ENCODE assay signal across 8 cellular contexts in the genomic region with DNA sequence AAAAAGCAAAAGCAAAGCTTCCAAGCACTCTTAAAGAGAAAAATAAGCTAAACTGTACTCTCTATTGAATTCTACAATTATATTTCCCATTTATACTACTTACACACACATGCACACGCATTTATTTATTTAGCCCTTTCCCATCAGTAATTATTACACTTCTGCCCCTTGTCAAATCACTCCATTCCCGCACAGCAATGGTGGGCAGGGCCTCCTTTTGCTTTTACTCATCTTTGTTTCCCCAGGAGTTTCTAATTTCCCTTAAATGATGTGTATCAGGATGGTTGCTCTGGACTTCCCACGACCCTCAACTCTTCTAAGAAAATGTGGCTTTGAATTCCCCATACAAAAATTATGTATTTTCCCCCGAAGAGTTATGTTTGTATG. TPM values are rescaled to one million over a fixed set of nuclear protein-coding genes. Genes with fewer than 3 reads are reported as not detected.
DNase-seq lines count a peak whose midpoint lies in the region; ATAC-seq, FAIRE-seq and TF ChIP-seq lines count a peak whose summit lies in the region.

No MANE protein-coding gene starts in this region.

- CTCF ChIA-PET in Panc1 (lab: Charles Lee), result no interaction called here

- no TSS peak for BruUV-seq in Panc1 (replicated peaks; lab: Mats Ljungman, UMichigan)

- no peak for TF ChIP-seq CTCF in Panc1 (IDR thresholded peaks at IDR 0.05)
- TF ChIP-seq CTCF in esophagus squamous epithelium (IDR thresholded peaks at IDR 0.05), result no peak

- intact Hi-C loops in Panc1 (cut with micrococcal nuclease; ENCODE audit: unreplicated experiment) (no loop called here), esophagus squamous epithelium (cut with DNase I) (no loop called here), sciatic nerve (cut with DNase I) (no loop called here)

- TF ChIP-seq POLR2A in esophagus squamous epithelium (IDR thresholded peaks at IDR 0.05), result no peak
- TF ChIP-seq POLR2A in GM18505 (IDR thresholded peaks at IDR 0.05; ENCODE audit: borderline replicate concordance, extremely low read depth, insufficient read depth, insufficient read length), result no peak

- POLR2A ChIA-PET in Panc1 (lab: Charles Lee), result interaction anchor here (1.1 kb wide), 1 partner anchor 172 kb away, joined by 7 read pairs; no protein-coding TSS in a partner anchor

- H3K4me3 ChIP-seq in Panc1 (ENCODE audit: low read depth in 2 of 2, low read length in 2 of 2) (peak overlapping the region; percentile 53 to 67), esophagus squamous epithelium (peak overlapping the region; percentile 42 to 70 (median 56))

- DNase-seq in Panc1 (ENCODE audit: low read depth, low spot score) (no peak), esophagus squamous epithelium (lab: John Stamatoyannopoulos, UW) (no peak), sciatic nerve (ENCODE audit: low spot score) (no peak), RCC 7860 (ENCODE audit: low spot score) (no peak), middle frontal gyrus (ENCODE audit: extremely low spot score, low spot score) (no peak)

- FAIRE-seq in RCC 7860 (lab: Jason Lieb, UNC), result no peak

- 12 to 14% methylated on average over 4 of the region's 4 CpGs for WGBS in esophagus squamous epithelium, 2 donors

- ATAC-seq in GM18907 (IDR thresholded peaks at IDR 0.05; ENCODE audit: unreplicated experiment), result peak; percentile 10
- no peak for ATAC-seq in Panc1
- ATAC-seq in sciatic nerve, result peak; percentile 6
- ATAC-seq in GM18505 (IDR thresholded peaks at IDR 0.05; ENCODE audit: unreplicated experiment), result no peak
- no peak for ATAC-seq in GM18873 (IDR thresholded peaks at IDR 0.05; ENCODE audit: low FRiP score, unreplicated experiment)

- in situ Hi-C loops in Panc1 (cut with HindIII; ENCODE audit: low pct_unique_long_range_greater_than_20kb, low sequenced_read_pairs), result no loop called here

- H3K27me3 ChIP-seq in Panc1 (ENCODE audit: control insufficient read depth, insufficient read depth, low read length) (no peaks in the 10 kb centered on the region), esophagus squamous epithelium (no peaks in the 10 kb centered on the region)

- 0 out of 2 replicates have a peak, but pooled peaks cover 5% of the 10 kb centered on the region for H3K4me1 ChIP-seq in Panc1 (ENCODE audit: control insufficient read depth, insufficient read depth, low read length)
- H3K4me1 ChIP-seq in esophagus squamous epithelium, result peaks cover 6 to 43% (median 12%) of the 10 kb centered on the region in 3 donors

- H3K9me3 ChIP-seq in Panc1 (ENCODE audit: control insufficient read depth, insufficient read depth, low read depth, low read length) (no peaks in the 10 kb centered on the region), esophagus squamous epithelium (no peaks in the 10 kb centered on the region)

- H3K27ac ChIP-seq in Panc1 (ENCODE audit: low read length) (peak overlapping the region; percentile 73), esophagus squamous epithelium (peak overlapping the region; percentile 87 to 95 (median 93))

- no peaks in the 10 kb centered on the region for H3K36me3 ChIP-seq in Panc1 (ENCODE audit: control insufficient read depth, insufficient read depth, low read length)
- no peaks in the 10 kb centered on the region for H3K36me3 ChIP-seq in esophagus squamous epithelium

RNA-seq across cellular contexts. Expression of a gene that starts 19.9 kb away (rescaled TPM):
- total RNA-seq in Panc1 (2021; ENCODE audit: unreplicated experiment) (not detected), esophagus squamous epithelium (not detected), sciatic nerve (0.18 TPM)
- not detected for polyA plus RNA-seq in Panc1 (2012; ENCODE audit: insufficient read length)

RNA-seq across cellular contexts. Expression of a gene that starts 20.1 kb away (rescaled TPM):
- total RNA-seq in Panc1 (2021; ENCODE audit: unreplicated experiment) (41.6 TPM), esophagus squamous epithelium (10 to 100 TPM; 35.9 to 47.5 (median 41.0) TPM), sciatic nerve (56.6 TPM)
- polyA plus RNA-seq in Panc1 (2012; ENCODE audit: insufficient read length), result 25.7 TPM

RNA-seq across cellular contexts. Expression of a gene that starts 35.2 kb away (rescaled TPM):
- 2.0 TPM for total RNA-seq in Panc1 (2021; ENCODE audit: unreplicated experiment)
- 1.5 TPM for polyA plus RNA-seq in Panc1 (2012; ENCODE audit: insufficient read length)
- 1 to 10 TPM; 1.3 to 7.3 (median 2.3) TPM for total RNA-seq in esophagus squamous epithelium
- total RNA-seq in sciatic nerve, result 6.7 TPM

Comparison
In these comparisons a context has a peak if more than half of its experiments do, and no peak if none do; other contexts are left out.
1. ATAC-seq: peak in GM18907 (single experiment) and sciatic nerve (single experiment); none in Panc1 (single experiment), GM18505 (single experiment) and GM18873 (single experiment).